In the genomic region with DNA sequence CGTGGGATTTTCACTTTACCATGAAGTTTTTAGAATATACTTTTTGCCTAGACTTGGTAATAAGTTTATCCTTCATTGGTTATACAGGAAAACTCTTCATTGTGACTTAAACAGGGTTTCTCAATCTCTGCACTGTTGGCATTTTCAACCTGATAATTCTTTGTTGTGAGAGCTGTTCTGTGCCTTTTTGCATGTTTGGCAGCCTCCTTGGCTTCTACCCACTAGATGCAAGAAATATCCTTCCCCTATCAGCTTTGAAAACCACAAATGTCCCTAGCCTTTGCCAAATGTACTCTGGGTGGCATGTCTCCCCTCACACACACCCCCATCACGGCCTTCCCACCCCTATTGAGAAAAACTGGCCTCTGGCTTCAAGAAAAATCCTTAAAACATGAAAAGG, we compare ENCODE assay signal across 27 cellular contexts.
"Had no signal": no experiment of that assay in that cellular context is flagged by ENCODE, and none has a peak within 500 bp of the region (broad histone marks: within the 10 kb centered on the region; RNA-seq: fewer than 3 reads in every experiment).

No MANE protein-coding gene starts in this region.

- H3K4me3 Mint-ChIP-seq: activated CD4-positive, alpha-beta memory T cell treated with anti-CD3 and anti-CD28 coated beads for 36 hours; activated CD4-positive, alpha-beta T cell treated with anti-CD3 and anti-CD28 coated beads, Interleukin-2, amount 10 ng/mL, durations not matched to agents 24 days and 14 days; activated T-cell treated with anti-CD3 and anti-CD28 coated beads, Interleukin-2, amount 50 U/mL, for 24 hours; activated T-helper 17 cell treated with anti-CD3 and anti-CD28 coated beads, Interleukin-2, amount 50 U/mL, for 72 hours; effector memory CD8-positive, alpha-beta T cell; naive thymus-derived CD8-positive, alpha-beta T cell; T-helper 17 cell had no signal

- H3K27me3 ChIP-seq: brain microvascular endothelial cell, gastrocnemius medialis, left lung, spleen, stomach, tibial artery, upper lobe of right lung had no signal

- H3K36me3 ChIP-seq: brain microvascular endothelial cell, gastrocnemius medialis, left lung, lower lobe of right lung, spleen, stomach, tibial artery, upper lobe of right lung had no signal

- H3K36me3 Mint-ChIP-seq: activated CD4-positive, alpha-beta memory T cell treated with anti-CD3 and anti-CD28 coated beads for 36 hours had no signal

- H3K9me3 Mint-ChIP-seq: effector memory CD8-positive, alpha-beta T cell had no signal

- ATAC-seq: effector memory CD8-positive, alpha-beta T cell; gastrocnemius medialis; lower lobe of right lung; naive thymus-derived CD8-positive, alpha-beta T cell; right cardiac atrium; T-helper 17 cell; upper lobe of right lung had no signal

- H3K4me1 Mint-ChIP-seq: activated T-helper 17 cell treated with anti-CD3 and anti-CD28 coated beads, Interleukin-2, amount 50 U/mL, for 72 hours; T-helper 17 cell had no signal

- H3K4me3 ChIP-seq: gastrocnemius medialis, left lung, lower lobe of right lung, spleen, stomach, tibial artery, upper lobe of right lung had no signal

- H3K27ac ChIP-seq: brain microvascular endothelial cell, gastrocnemius medialis, left lung, lower lobe of right lung, spleen, stomach, upper lobe of right lung had no signal

- H3K27me3 Mint-ChIP-seq: activated CD4-positive, alpha-beta memory T cell treated with anti-CD3 and anti-CD28 coated beads for 36 hours; activated CD4-positive, alpha-beta T cell treated with anti-CD3 and anti-CD28 coated beads, Interleukin-2, amount 10 ng/mL, durations not matched to agents 24 days and 14 days; activated T-cell treated with anti-CD3 and anti-CD28 coated beads, Interleukin-2, amount 50 U/mL, for 24 hours; naive thymus-derived CD8-positive, alpha-beta T cell; T-helper 17 cell had no signal

- H3K27ac Mint-ChIP-seq: activated CD4-positive, alpha-beta T cell treated with anti-CD3 and anti-CD28 coated beads, Interleukin-2, amount 10 ng/mL, durations not matched to agents 24 days and 14 days; activated T-cell treated with anti-CD3 and anti-CD28 coated beads, Interleukin-2, amount 50 U/mL, for 24 hours; activated T-helper 17 cell treated with anti-CD3 and anti-CD28 coated beads, Interleukin-2, amount 50 U/mL, for 72 hours; effector memory CD8-positive, alpha-beta T cell; naive thymus-derived CD8-positive, alpha-beta T cell; T-helper 17 cell had no signal

- H3K9ac ChIP-seq: SK-N-SH had no signal

- H3K4me1 ChIP-seq: gastrocnemius medialis, lower lobe of right lung, upper lobe of right lung had no signal

- H3K9me3 ChIP-seq: gastrocnemius medialis, left lung, lower lobe of right lung, SK-N-SH, tibial artery, upper lobe of right lung had no signal

- DNase-seq: activated CD4-positive, alpha-beta memory T cell treated with anti-CD3 and anti-CD28 coated beads for 36 hours; activated CD4-positive, alpha-beta T cell treated with anti-CD3 and anti-CD28 coated beads, Interleukin-2, amount 10 ng/mL, durations not matched to agents 24 days and 14 days; activated CD4-positive, CD25-positive, alpha-beta regulatory T cell treated with anti-CD3 and anti-CD28 coated beads, Interleukin-2, amount 50 U/mL, for 72 hours; activated CD8-positive, alpha-beta memory T cell treated with anti-CD3 and anti-CD28 coated beads, Interleukin-2, amount 50 U/mL, for 4 hours; activated gamma-delta T cell treated with Interleukin-2 at 50 U/mL for 16 hours; activated naive CD4-positive, alpha-beta T cell treated with anti-CD3 and anti-CD28 coated beads, Interleukin-2, amount 50 U/mL, for 16 hours; activated T-cell treated with anti-CD3 and anti-CD28 coated beads, Interleukin-2, amount 50 U/mL, for 24 hours; aorta; brain microvascular endothelial cell; cortex of kidney; effector memory CD8-positive, alpha-beta T cell; erythroblast; gastrocnemius medialis; glutamatergic neuron; left lung; lower lobe of right lung; naive thymus-derived CD8-positive, alpha-beta T cell; posterior cingulate gyrus; right cardiac atrium; SK-N-SH; spleen; stomach; T-helper 17 cell; T1000; tibial artery; upper lobe of right lung had no signal

- H3K4me2 ChIP-seq: SK-N-SH had no signal
